In genomic region chr10:85515316-85515715, GRCh38 we compare ENCODE assay signal across 34 cellular contexts.
"Had no signal": no experiment of that assay in that cellular context is flagged by ENCODE, and none has a peak within 500 bp of the region (broad histone marks: within the 10 kb centered on the region; RNA-seq: fewer than 3 reads in every experiment).

No MANE protein-coding gene starts in this region.

- H3K36me3 ChIP-seq: adrenal gland, brain microvascular endothelial cell, breast epithelium, cardiac muscle cell had no signal

- DNase-seq: activated B cell treated with CpG ODN at 0.5 μM for 24 hours; activated CD4-positive, alpha-beta memory T cell treated with anti-CD3 and anti-CD28 coated beads for 36 hours; activated CD4-positive, alpha-beta T cell treated with anti-CD3 and anti-CD28 coated beads for 4 hours; activated CD4-positive, alpha-beta T cell treated with anti-CD3 and anti-CD28 coated beads, Interleukin-2, amount 10 ng/mL, durations not matched to agents 24 days and 14 days; activated CD4-positive, alpha-beta T cell treated with anti-CD3 and anti-CD28 coated beads, Interleukin-2, amount 50 U/mL, for 1 hour; activated CD4-positive, alpha-beta T cell treated with anti-CD3 and anti-CD28 coated beads, Interleukin-2, amount 50 U/mL, for 4 hours; activated CD4-positive, CD25-positive, alpha-beta regulatory T cell treated with anti-CD3 and anti-CD28 coated beads, Interleukin-2, amount 50 U/mL, for 72 hours; activated CD8-positive, alpha-beta memory T cell treated with anti-CD3 and anti-CD28 coated beads, Interleukin-2, amount 50 U/mL, for 4 hours; activated CD8-positive, alpha-beta T cell treated with anti-CD3 and anti-CD28 coated beads for 36 hours; activated effector memory CD4-positive, alpha-beta T cell treated with anti-CD3 and anti-CD28 coated beads, Interleukin-2, amount 50 U/mL, for 16 hours; activated gamma-delta T cell treated with Interleukin-2 at 50 U/mL for 16 hours; activated naive CD4-positive, alpha-beta T cell; activated naive CD4-positive, alpha-beta T cell treated with anti-CD3 and anti-CD28 coated beads for 36 hours; activated naive CD4-positive, alpha-beta T cell treated with anti-CD3 and anti-CD28 coated beads, Interleukin-2, amount 50 U/mL, for 16 hours; activated naive CD8-positive, alpha-beta T cell treated with anti-CD3 and anti-CD28 coated beads for 36 hours; activated T-cell treated with anti-CD3 and anti-CD28 coated beads for 4 hours; activated T-cell treated with anti-CD3 and anti-CD28 coated beads, Interleukin-2, amount 50 U/mL, for 1 hour; activated T-cell treated with anti-CD3 and anti-CD28 coated beads, Interleukin-2, amount 50 U/mL, for 4 hours; activated T-cell treated with anti-CD3 and anti-CD28 coated beads, Interleukin-2, amount 50 U/mL, for 72 hours; adrenal gland; amniotic stem cell; aorta; body of pancreas; brain microvascular endothelial cell; caudate nucleus; cerebellar nuclear complex; T-cell; T-helper 17 cell had no signal

- H3K27me3 ChIP-seq: adrenal gland, body of pancreas, brain microvascular endothelial cell, cardiac muscle cell had no signal

- H3K4me1 ChIP-seq: adrenal gland, body of pancreas, breast epithelium had no signal

- H3K4me3 Mint-ChIP-seq: activated B cell treated with CpG ODN at 0.5 μM for 24 hours; activated CD4-positive, alpha-beta memory T cell treated with anti-CD3 and anti-CD28 coated beads for 36 hours; activated CD4-positive, alpha-beta T cell treated with anti-CD3 and anti-CD28 coated beads, Interleukin-2, amount 10 ng/mL, durations not matched to agents 24 days and 14 days; activated CD8-positive, alpha-beta T cell treated with anti-CD3 and anti-CD28 coated beads for 36 hours; activated naive CD4-positive, alpha-beta T cell treated with anti-CD3 and anti-CD28 coated beads for 36 hours; activated naive CD8-positive, alpha-beta T cell treated with anti-CD3 and anti-CD28 coated beads for 36 hours; activated T-cell treated with anti-CD3 and anti-CD28 coated beads, Interleukin-2, amount 50 U/mL, for 4 hours; activated T-cell treated with anti-CD3 and anti-CD28 coated beads, Interleukin-2, amount 50 U/mL, for 72 hours; activated T-helper 1 cell treated with anti-CD3 and anti-CD28 coated beads, Interleukin-12 subunit alpha, Interleukin-12 subunit beta, Interleukin-2, Interleukin-4 antibody, amounts not matched to agents 30 ng/mL and 10 ng/mL and 1 ng/mL, durations not matched to agents 14 hours and 24 hours and 36 hours; activated T-helper 17 cell treated with anti-CD3 and anti-CD28 coated beads, Interleukin-2, amount 50 U/mL, for 72 hours; central memory CD8-positive, alpha-beta T cell; T-cell; T-helper 17 cell had no signal

- ATAC-seq: activated CD8-positive, alpha-beta T cell treated with anti-CD3 and anti-CD28 coated beads for 36 hours; activated naive CD4-positive, alpha-beta T cell treated with anti-CD3 and anti-CD28 coated beads, Interleukin-2, amount 50 U/mL, for 72 hours; activated T-cell treated with anti-CD3 and anti-CD28 coated beads, Interleukin-2, amount 50 U/mL, for 4 hours; activated T-cell treated with anti-CD3 and anti-CD28 coated beads, Interleukin-2, amount 50 U/mL, for 72 hours; activated T-helper 17 cell treated with anti-CD3 and anti-CD28 coated beads, Interleukin-2, amount 50 U/mL, for 72 hours; body of pancreas; T-cell; T-helper 17 cell had no signal

- H3K27ac Mint-ChIP-seq: activated B cell treated with CpG ODN at 0.5 μM for 24 hours; activated CD4-positive, alpha-beta memory T cell treated with anti-CD3 and anti-CD28 coated beads for 36 hours; activated CD4-positive, alpha-beta T cell treated with anti-CD3 and anti-CD28 coated beads, Interleukin-2, amount 10 ng/mL, durations not matched to agents 24 days and 14 days; activated CD8-positive, alpha-beta T cell treated with anti-CD3 and anti-CD28 coated beads for 36 hours; activated naive CD4-positive, alpha-beta T cell treated with anti-CD3 and anti-CD28 coated beads for 36 hours; activated naive CD4-positive, alpha-beta T cell treated with anti-CD3 and anti-CD28 coated beads, Interleukin-2, amount 50 U/mL, for 72 hours; activated naive CD8-positive, alpha-beta T cell treated with anti-CD3 and anti-CD28 coated beads for 36 hours; activated T-cell treated with anti-CD3 and anti-CD28 coated beads, Interleukin-2, amount 50 U/mL, for 72 hours; activated T-helper 1 cell treated with anti-CD3 and anti-CD28 coated beads, Interleukin-12 subunit alpha, Interleukin-12 subunit beta, Interleukin-2, Interleukin-4 antibody, amounts not matched to agents 30 ng/mL and 10 ng/mL and 1 ng/mL, durations not matched to agents 14 hours and 24 hours and 36 hours; activated T-helper 17 cell treated with anti-CD3 and anti-CD28 coated beads, Interleukin-2, amount 50 U/mL, for 72 hours; T-cell; T-helper 17 cell had no signal

- H3K9me3 Mint-ChIP-seq: activated B cell treated with CpG ODN at 0.5 μM for 24 hours; activated CD4-positive, alpha-beta memory T cell treated with anti-CD3 and anti-CD28 coated beads for 36 hours; activated CD4-positive, alpha-beta T cell treated with anti-CD3 and anti-CD28 coated beads, Interleukin-2, amount 10 ng/mL, durations not matched to agents 24 days and 14 days; activated CD8-positive, alpha-beta T cell treated with anti-CD3 and anti-CD28 coated beads for 36 hours; activated T-cell treated with anti-CD3 and anti-CD28 coated beads, Interleukin-2, amount 50 U/mL, for 4 hours; activated T-cell treated with anti-CD3 and anti-CD28 coated beads, Interleukin-2, amount 50 U/mL, for 72 hours; activated T-helper 1 cell treated with anti-CD3 and anti-CD28 coated beads, Interleukin-12 subunit alpha, Interleukin-12 subunit beta, Interleukin-2, Interleukin-4 antibody, amounts not matched to agents 30 ng/mL and 10 ng/mL and 1 ng/mL, durations not matched to agents 14 hours and 24 hours and 36 hours; activated T-helper 17 cell treated with anti-CD3 and anti-CD28 coated beads, Interleukin-2, amount 50 U/mL, for 72 hours; central memory CD8-positive, alpha-beta T cell; T-cell had no signal

- H3K4me1 Mint-ChIP-seq: activated B cell treated with CpG ODN at 0.5 μM for 24 hours; activated CD4-positive, alpha-beta T cell treated with anti-CD3 and anti-CD28 coated beads, Interleukin-2, amount 10 ng/mL, durations not matched to agents 24 days and 14 days; activated naive CD8-positive, alpha-beta T cell treated with anti-CD3 and anti-CD28 coated beads for 36 hours; activated T-helper 17 cell treated with anti-CD3 and anti-CD28 coated beads, Interleukin-2, amount 50 U/mL, for 72 hours; central memory CD8-positive, alpha-beta T cell; T-cell had no signal

- H3K27me3 Mint-ChIP-seq: activated B cell treated with CpG ODN at 0.5 μM for 24 hours; activated CD4-positive, alpha-beta T cell treated with anti-CD3 and anti-CD28 coated beads, Interleukin-2, amount 10 ng/mL, durations not matched to agents 24 days and 14 days; activated naive CD8-positive, alpha-beta T cell treated with anti-CD3 and anti-CD28 coated beads for 36 hours had no signal

- H3K9me3 ChIP-seq: adrenal gland, body of pancreas, breast epithelium had no signal

- H3K4me3 ChIP-seq: adrenal gland, body of pancreas, breast epithelium, cardiac muscle cell had no signal

- H3K36me3 Mint-ChIP-seq: activated CD4-positive, alpha-beta memory T cell treated with anti-CD3 and anti-CD28 coated beads for 36 hours; activated naive CD4-positive, alpha-beta T cell treated with anti-CD3 and anti-CD28 coated beads, Interleukin-2, amount 50 U/mL, for 72 hours; activated naive CD8-positive, alpha-beta T cell treated with anti-CD3 and anti-CD28 coated beads for 36 hours; T-cell had no signal
